1 cellular context compared by ENCODE assay signal in genomic region chr6:27318973-27319372, GRCh38.
TF ChIP-seq lines count a peak whose summit lies in the region.

No MANE protein-coding gene starts in this region.

TF ChIP-seq in HCT116, 20 proteins besides CTCF, POLR2A, EP300 and RAD21 (continued from another document):
- TF ChIP-seq REST (IDR thresholded peaks at IDR 0.05; ENCODE audit: low read depth) = no peak
- TF ChIP-seq SP1 (IDR thresholded peaks at IDR 0.05; ENCODE audit: low read depth) = no peak
- no peak for TF ChIP-seq SIN3A (IDR thresholded peaks at IDR 0.05; ENCODE audit: low read depth)
- TF ChIP-seq EZH2 (IDR thresholded peaks at IDR 0.05) = no peak
- no peak for TF ChIP-seq EGR1 (IDR thresholded peaks at IDR 0.05; ENCODE audit: low read depth)
- TF ChIP-seq CBX3 (IDR thresholded peaks at IDR 0.05; ENCODE audit: low read depth) = no peak
- no peak for TF ChIP-seq MAX (IDR thresholded peaks at IDR 0.05)
